ENCODE assay signal across 1 cellular context in genomic region chr7:134806197-134806596, GRCh38.
TF ChIP-seq lines count a peak whose summit lies in the region.

No MANE protein-coding gene starts in this region.

TF ChIP-seq in H1, 55 proteins besides CTCF, POLR2A, EP300 and RAD21 (continued from another document):
- no peak for TF ChIP-seq SIN3A (conservative IDR thresholded peaks at IDR 0.05 in 1 of 2, IDR thresholded peaks at IDR 0.05 in 1 of 2; ENCODE audit: low read depth in 1 of 2, low read length in 2 of 2)
- no peak for TF ChIP-seq CHD1 (IDR thresholded peaks at IDR 0.05; ENCODE audit: low read depth, low read length)
- TF ChIP-seq TBP (IDR thresholded peaks at IDR 0.05; ENCODE audit: low read depth, low read length), result no peak
- no peak for TF ChIP-seq TCF12 (IDR thresholded peaks at IDR 0.05; ENCODE audit: low read depth, low read length)
- TF ChIP-seq USF2 (IDR thresholded peaks at IDR 0.05; ENCODE audit: low read length), result no peak
- TF ChIP-seq POLR2AphosphoS5 (IDR thresholded peaks at IDR 0.05; ENCODE audit: low read depth, low read length), result no peak
- TF ChIP-seq FOSL1 (IDR thresholded peaks at IDR 0.05; ENCODE audit: insufficient read depth, low read depth, low read length), result no peak
- no peak for TF ChIP-seq TEAD4 (IDR thresholded peaks at IDR 0.05; ENCODE audit: low read depth, low read length)
